In the genomic region with DNA sequence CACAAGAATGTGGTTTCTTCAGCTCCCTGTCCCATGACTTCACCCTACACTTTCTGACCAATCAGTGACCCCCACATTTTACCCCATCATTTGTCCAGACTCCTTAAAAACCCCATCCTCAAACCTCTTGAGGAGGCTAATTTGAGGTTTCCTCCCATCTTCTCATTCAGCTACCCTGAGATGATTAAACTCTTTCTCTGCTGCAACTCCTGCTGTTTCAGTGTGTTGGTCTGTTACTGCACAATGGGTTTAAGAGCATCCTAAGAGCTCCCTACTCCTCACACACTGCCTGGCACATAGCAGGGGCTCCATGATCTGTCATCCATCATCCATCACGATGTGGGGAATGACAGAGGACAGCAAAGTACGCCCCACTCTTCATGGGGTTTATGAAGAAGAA, we compare ENCODE assay signal across 18 cellular contexts.
DNase-seq lines count a peak whose midpoint lies in the region; ATAC-seq, FAIRE-seq and TF ChIP-seq lines count a peak whose summit lies in the region.
"Had no signal": no experiment of that assay in that cellular context is flagged by ENCODE, and none has a peak within 500 bp of the region (broad histone marks: within the 10 kb centered on the region; RNA-seq: fewer than 3 reads in every experiment).

No MANE protein-coding gene starts in this region.

- no peaks in the 10 kb centered on the region for H3K79me2 ChIP-seq in HCT116 (ENCODE audit: insufficient read depth, low read length)
- no peaks in the 10 kb centered on the region for H3K79me2 ChIP-seq in K562 (ENCODE audit: control insufficient read depth, insufficient read depth, low read length)

- H3K9me3 ChIP-seq in HCT116 (ENCODE audit: control insufficient read depth in 1 of 2, insufficient read depth in 1 of 2, low read depth in 1 of 2, low read length in 2 of 2) = peaks cover 8 to 33% of the 10 kb centered on the region in 2 experiments; a peak in 3 of 4 replicates
- H3K9me3 ChIP-seq in HEK293 (ENCODE audit: control insufficient read depth, insufficient read depth, low read depth, low read length) = no peaks in the 10 kb centered on the region
- H3K9me3 ChIP-seq in K562 (replicated peaks; ENCODE audit: control insufficient read depth, insufficient read depth, low read depth, low read length) = peaks cover 6% of the 10 kb centered on the region
- peaks cover 6 to 37% (median 15%) of the 10 kb centered on the region in 5 donors for H3K9me3 ChIP-seq in subcutaneous abdominal adipose tissue (ENCODE audit: control insufficient read depth in 5 of 5, low read length in 5 of 5)
- peaks cover 2% of the 10 kb centered on the region for H3K9me3 ChIP-seq in right cardiac atrium (ENCODE audit: control insufficient read depth, low read length)
- peaks cover 0 to 19% (median 10%) of the 10 kb centered on the region in 4 donors for H3K9me3 ChIP-seq in Peyer's patch

- TF ChIP-seq RAD21 in HCT116 (IDR thresholded peaks at IDR 0.05; ENCODE audit: low read depth) (no peak), K562 (CRISPR knock-in tag; conservative IDR thresholded peaks at IDR 0.05 in 1 of 2, IDR thresholded peaks at IDR 0.05 in 1 of 2) (no peak)

- in situ Hi-C loops in K562 (cut with MboI) = no loop called here

- TF ChIP-seq POLR2A in HCT116 (IDR thresholded peaks at IDR 0.05; ENCODE audit: borderline replicate concordance, extremely low read depth, insufficient read depth, insufficient read length) (no peak), K562 (conservative IDR thresholded peaks at IDR 0.05) (no peak), Peyer's patch (IDR thresholded peaks at IDR 0.05) (no peak)

- H3K9ac ChIP-seq in HCT116 (ENCODE audit: low read length) = no peak overlapping the region
- H3K9ac ChIP-seq in K562 (ENCODE audit: insufficient read depth in 1 of 2, low read depth in 2 of 2, low read length in 2 of 2) = no peak overlapping the region
- H3K9ac ChIP-seq in subcutaneous abdominal adipose tissue (ENCODE audit: low read length in 5 of 5) = no peak overlapping the region

- FAIRE-seq in K562 (lab: Jason Lieb, UNC) = no peak
- FAIRE-seq: GM12891, GM18507, H54 had no signal

- intact Hi-C loops in HCT116 (cut with micrococcal nuclease) (no loop called here), K562 (cut with micrococcal nuclease) (no loop called here), right cardiac atrium (cut with DNase I) (no loop called here)

- H3K4me1 ChIP-seq in HCT116 (ENCODE audit: control insufficient read depth in 1 of 2, insufficient read depth in 2 of 2, low read length in 2 of 2) = no peaks in the 10 kb centered on the region
- no peaks in the 10 kb centered on the region for H3K4me1 ChIP-seq in HEK293 (ENCODE audit: control insufficient read depth, insufficient read depth, low read length)
- no peaks in the 10 kb centered on the region for H3K4me1 ChIP-seq in K562 (replicated peaks in 1 of 2; ENCODE audit: control insufficient read depth in 2 of 2, insufficient read depth in 2 of 2, low read length in 2 of 2)
- no peaks in the 10 kb centered on the region for H3K4me1 ChIP-seq in subcutaneous abdominal adipose tissue (ENCODE audit: control insufficient read depth in 5 of 5, insufficient read depth in 5 of 5, low read length in 5 of 5)
- H3K4me1 ChIP-seq in right cardiac atrium (ENCODE audit: control insufficient read depth, insufficient read depth, low read length) = no peaks in the 10 kb centered on the region
- peaks cover 0 to 2% (median 0%) of the 10 kb centered on the region in 4 donors for H3K4me1 ChIP-seq in Peyer's patch
- H3K4me1 ChIP-seq: HAP-1 had no signal

- H3K4me2 ChIP-seq in HCT116 (ENCODE audit: low read length) (no peak overlapping the region), K562 (ENCODE audit: insufficient read depth, low read length) (no peak overlapping the region)
- H3K4me2 ChIP-seq: GM23338 had no signal

- RAD21 ChIA-PET in HCT116 (lab: Charles Lee; ENCODE audit: low non-redundant PET in 1 of 2, low total read pairs in 2 of 2, uncharacterized antibody in 2 of 2, unreplicated experiment in 2 of 2) = no interaction called here

- no peak for TF ChIP-seq EP300 in K562 (IDR thresholded peaks at IDR 0.05; ENCODE audit: low read length)

- TF ChIP-seq CTCF in HCT116 (IDR thresholded peaks at IDR 0.05 in 2 of 3, conservative IDR thresholded peaks at IDR 0.05 in 1 of 3; ENCODE audit: borderline replicate concordance in 1 of 3, insufficient read depth in 1 of 3, low read depth in 2 of 3, low read length in 2 of 3) (no peak), HEK293 (tag by site-specific recombination; IDR thresholded peaks at IDR 0.05) (no peak), K562 (IDR thresholded peaks at IDR 0.05 in 2 of 3, conservative IDR thresholded peaks at IDR 0.05 in 1 of 3; ENCODE audit: insufficient read depth in 2 of 3, low read depth in 1 of 3, low read length in 3 of 3) (no peak), Peyer's patch (IDR thresholded peaks at IDR 0.05) (no peak)

- no peaks in the 10 kb centered on the region for H3K9me1 ChIP-seq in K562 (ENCODE audit: control insufficient read depth, insufficient read depth, low read length)

- 0 out of 4 replicates have a peak, but pooled peaks cover 0 to 6% of the 10 kb centered on the region in 2 experiments for H3K36me3 ChIP-seq in HCT116 (ENCODE audit: control insufficient read depth in 1 of 2, insufficient read depth in 2 of 2, low read length in 2 of 2)
- no peaks in the 10 kb centered on the region for H3K36me3 ChIP-seq in HEK293 (ENCODE audit: control insufficient read depth in 2 of 2, insufficient read depth in 1 of 2, low read length in 2 of 2)
- no peaks in the 10 kb centered on the region for H3K36me3 ChIP-seq in K562 (ENCODE audit: control insufficient read depth, insufficient read depth, low read length)
- H3K36me3 ChIP-seq in subcutaneous abdominal adipose tissue (ENCODE audit: control insufficient read depth in 5 of 5, insufficient read depth in 5 of 5, low read length in 5 of 5) = peaks cover 0 to 5% (median 4%) of the 10 kb centered on the region in 5 donors
- H3K36me3 ChIP-seq in Peyer's patch = peaks cover 0 to 17% (median 0%) of the 10 kb centered on the region in 3 donors
- H3K36me3 ChIP-seq: HAP-1 had no signal

- H2AFZ ChIP-seq in HCT116 (ENCODE audit: low read depth, low read length, poor library complexity, severe bottlenecking) = no peak overlapping the region
- no peak overlapping the region for H2AFZ ChIP-seq in K562 (ENCODE audit: low read depth, low read length)
- H2AFZ ChIP-seq: GM23338 had no signal

- POLR2A ChIA-PET in HCT116 (lab: Charles Lee) = no interaction called here
- POLR2A ChIA-PET in HEK293 (lab: Yijun Ruan, JAX) = no interaction called here
- POLR2A ChIA-PET in K562 (lab: Yijun Ruan, JAX) = no interaction called here

- BruUV-seq in HCT116 (replicated peaks; lab: Mats Ljungman, UMichigan) (no TSS peak), K562 (replicated peaks; lab: Mats Ljungman, UMichigan) (no TSS peak)

- H4K20me1 ChIP-seq in HCT116 (ENCODE audit: insufficient read depth) (no peaks in the 10 kb centered on the region), K562 (replicated peaks; ENCODE audit: control insufficient read depth, insufficient read depth, low read length) (no peaks in the 10 kb centered on the region)

- H3K27ac ChIP-seq in HCT116 (ENCODE audit: low read depth, low read length) (no peak overlapping the region), HEK293 (ENCODE audit: extremely low read depth, low read depth, low read length) (no peak overlapping the region), K562 (ENCODE audit: extremely low read depth, low read depth, low read length) (no peak overlapping the region), subcutaneous abdominal adipose tissue (ENCODE audit: low read depth, low read length) (no peak overlapping the region), right cardiac atrium (ENCODE audit: low read length) (no peak overlapping the region), Peyer's patch (no peak overlapping the region)

- DNase-seq in HCT116 (ENCODE audit: low read depth, low spot score) (no peak), K562 (ENCODE audit: extremely low read depth in 1 of 4, low spot score in 3 of 4) (no peak), right cardiac atrium (no peak), Peyer's patch (no peak)
- DNase-seq: C1 segment of cervical spinal cord; Calu3; CD4-positive, alpha-beta memory T cell; COR-L47; DMS53; DMS79 treated with DMSO at 0.1 percent for 48 hours; GF-D8 had no signal

- CTCF ChIA-PET in HCT116 (lab: Charles Lee) = no interaction called here
- CTCF ChIA-PET in HEK293 (lab: Yijun Ruan, JAX) = no interaction called here
- CTCF ChIA-PET in K562 (lab: Yijun Ruan, JAX; ENCODE audit: low intra/inter-chr PET ratio) = no interaction called here

- WGBS in K562 (ENCODE audit: insufficient coverage, low coverage, missing lambda C conversion rate) = 60% methylated on average over 2 of the region's 2 CpGs
- 93% methylated on average over 2 of the region's 2 CpGs for WGBS in right cardiac atrium

- no peak for ATAC-seq in HCT116
- no peak for ATAC-seq in K562
- ATAC-seq in right cardiac atrium = no peak
- ATAC-seq: GM23338 had no signal

- no peak overlapping the region for H3K4me3 ChIP-seq in HCT116 (replicated peaks in 1 of 2; ENCODE audit: low read depth in 1 of 2, low read length in 2 of 2)
- no peak overlapping the region for H3K4me3 ChIP-seq in HEK293 (ENCODE audit: low read depth, low read length)
- no peak overlapping the region for H3K4me3 ChIP-seq in K562
- peak overlapping the region in 3 of 5 donors; percentile 7 to 17 (median 16) for H3K4me3 ChIP-seq in subcutaneous abdominal adipose tissue (ENCODE audit: low read depth in 1 of 5, low read length in 5 of 5)
- H3K4me3 ChIP-seq in right cardiac atrium (ENCODE audit: low read length) = no peak overlapping the region
- no peak overlapping the region for H3K4me3 ChIP-seq in Peyer's patch
- H3K4me3 ChIP-seq: GM23338, HAP-1 had no signal

- H3K9me2 ChIP-seq in HCT116 (ENCODE audit: insufficient read depth) = no peaks in the 10 kb centered on the region

- H3K27me3 ChIP-seq in HCT116 (ENCODE audit: insufficient read depth, low read length) (no peaks in the 10 kb centered on the region), K562 (ENCODE audit: control insufficient read depth in 2 of 2, insufficient read depth in 2 of 2, low read length in 2 of 2) (no peaks in the 10 kb centered on the region), subcutaneous abdominal adipose tissue (ENCODE audit: control insufficient read depth in 5 of 5, insufficient read depth in 4 of 5, low read length in 5 of 5) (no peaks in the 10 kb centered on the region), right cardiac atrium (ENCODE audit: control insufficient read depth, insufficient read depth) (no peaks in the 10 kb centered on the region), Peyer's patch (no peaks in the 10 kb centered on the region)

TF ChIP-seq in HCT116, 20 proteins besides CTCF, POLR2A, EP300 and RAD21 (continues in another document):
- TF ChIP-seq POLR2AphosphoS5 (IDR thresholded peaks at IDR 0.05; ENCODE audit: low read depth, low read length) = no peak

TF ChIP-seq in HEK293, 187 proteins besides CTCF, POLR2A, EP300 and RAD21 (continues in another document):
- TF ChIP-seq SETDB1 (IDR thresholded peaks at IDR 0.05; ENCODE audit: insufficient read length, low read length) (peak; percentile 87), ZNF140 (tag by site-specific recombination; IDR thresholded peaks at IDR 0.05) (peak; percentile 29; the same call in 1 of the 2 replicates)

TF ChIP-seq in K562, 482 proteins besides CTCF, POLR2A, EP300 and RAD21 (continues in another document):
- TF ChIP-seq MAFG (tag; conservative IDR thresholded peaks at IDR 0.05) = no peak
- TF ChIP-seq FOXA3 (CRISPR knock-in tag; conservative IDR thresholded peaks at IDR 0.05 in 1 of 2, IDR thresholded peaks at IDR 0.05 in 1 of 2) = no peak
- TF ChIP-seq TRIM28 (IDR thresholded peaks at IDR 0.05) = no peak

Comparison
In these comparisons a context has a peak if more than half of its experiments do, and no peak if none do; other contexts are left out.
1. H3K4me3 ChIP-seq: peak in subcutaneous abdominal adipose tissue (3 of 5); none in HCT116 (0 of 2), HEK293 (single experiment), K562 (single experiment), right cardiac atrium (single experiment) and Peyer's patch (0 of 4).